In genomic region chr16:1534021-1535020, GRCh38 we compare ENCODE assay signal across 10 cellular contexts. TPM values are rescaled to one million over a fixed set of nuclear protein-coding genes. Genes with fewer than 3 reads are reported as not detected.
DNase-seq lines count a peak whose midpoint lies in the region; ATAC-seq, FAIRE-seq and TF ChIP-seq lines count a peak whose summit lies in the region.
"Had no signal": no experiment of that assay in that cellular context is flagged by ENCODE, and none has a peak within 500 bp of the region (broad histone marks: within the 10 kb centered on the region; RNA-seq: fewer than 3 reads in every experiment).

No MANE protein-coding gene starts in this region.

- peak overlapping the region; percentile 98 for H3K4me3 Mint-ChIP-seq in activated T-helper 1 cell treated with anti-CD3 and anti-CD28 coated beads, Interleukin-12 subunit alpha, Interleukin-12 subunit beta, Interleukin-2, Interleukin-4 antibody, amounts not matched to agents 30 ng/mL and 10 ng/mL and 1 ng/mL, durations not matched to agents 14 hours and 24 hours and 36 hours
- no peak overlapping the region for H3K4me3 Mint-ChIP-seq in Calu3 (ENCODE audit: low read depth, unreplicated experiment)

- H3K27me3 Mint-ChIP-seq in activated T-helper 1 cell treated with anti-CD3 and anti-CD28 coated beads, Interleukin-12 subunit alpha, Interleukin-12 subunit beta, Interleukin-2, Interleukin-4 antibody, amounts not matched to agents 30 ng/mL and 10 ng/mL and 1 ng/mL, durations not matched to agents 14 hours and 24 hours and 36 hours (ENCODE audit: insufficient read depth) = peaks cover 2% of the 10 kb centered on the region
- no peaks in the 10 kb centered on the region for H3K27me3 Mint-ChIP-seq in Calu3 (ENCODE audit: unreplicated experiment)

- H3K4me1 Mint-ChIP-seq in activated T-helper 1 cell treated with anti-CD3 and anti-CD28 coated beads, Interleukin-12 subunit alpha, Interleukin-12 subunit beta, Interleukin-2, Interleukin-4 antibody, amounts not matched to agents 30 ng/mL and 10 ng/mL and 1 ng/mL, durations not matched to agents 14 hours and 24 hours and 36 hours (ENCODE audit: low read depth) = peaks cover 47% of the 10 kb centered on the region
- no peaks in the 10 kb centered on the region for H3K4me1 Mint-ChIP-seq in Calu3 (ENCODE audit: low read depth, unreplicated experiment)

- peak in 1 of 2 donors; percentile 1 for ATAC-seq in right cardiac atrium
- ATAC-seq: K562 had no signal

- 39% methylated on average over 57 of the region's 57 CpGs for WGBS in right cardiac atrium

- no peak for TF ChIP-seq POLR2A in GM12892 (IDR thresholded peaks at IDR 0.05; ENCODE audit: low read depth, low read length)

- no peak for FAIRE-seq in GM12892 (lab: Jason Lieb, UNC)
- FAIRE-seq: K562 had no signal

- TF ChIP-seq CTCF in Calu3 (IDR thresholded peaks at IDR 0.05; ENCODE audit: unreplicated experiment) = no peak

- H3K9me3 Mint-ChIP-seq in activated T-helper 1 cell treated with anti-CD3 and anti-CD28 coated beads, Interleukin-12 subunit alpha, Interleukin-12 subunit beta, Interleukin-2, Interleukin-4 antibody, amounts not matched to agents 30 ng/mL and 10 ng/mL and 1 ng/mL, durations not matched to agents 14 hours and 24 hours and 36 hours = no peaks in the 10 kb centered on the region
- no peaks in the 10 kb centered on the region for H3K9me3 Mint-ChIP-seq in Calu3 (ENCODE audit: low read depth, unreplicated experiment)

- BruUV-seq in Calu3 (replicated peaks; lab: Mats Ljungman, UMichigan) = no TSS peak

- H3K36me3 Mint-ChIP-seq in activated T-helper 1 cell treated with anti-CD3 and anti-CD28 coated beads, Interleukin-12 subunit alpha, Interleukin-12 subunit beta, Interleukin-2, Interleukin-4 antibody, amounts not matched to agents 30 ng/mL and 10 ng/mL and 1 ng/mL, durations not matched to agents 14 hours and 24 hours and 36 hours (ENCODE audit: low read depth) = peaks cover 27% of the 10 kb centered on the region
- H3K36me3 Mint-ChIP-seq in Calu3 (ENCODE audit: insufficient read depth, unreplicated experiment) = no peaks in the 10 kb centered on the region

- no peaks in the 10 kb centered on the region for H3K27me3 ChIP-seq in right cardiac atrium (ENCODE audit: control insufficient read depth, insufficient read depth)

- CTCF ChIA-PET in Calu3 (lab: Charles Lee) = interaction anchor here (0.6 kb wide), 1 partner anchor 27 kb away, joined by 3 read pairs; no protein-coding TSS in a partner anchor

- H3K4me3 ChIP-seq in GM08714 (ENCODE audit: low read length) (peak overlapping the region; percentile 39; the same call in 1 of the 2 replicates), right cardiac atrium (ENCODE audit: low read length) (peak overlapping the region; percentile 55)
- H3K4me3 ChIP-seq: K562 had no signal

- H3K27ac ChIP-seq in right cardiac atrium (ENCODE audit: low read length) = peak overlapping the region; percentile 98

- no peak for DNase-seq in activated T-helper 1 cell treated with anti-CD3 and anti-CD28 coated beads, Interleukin-12 subunit alpha, Interleukin-12 subunit beta, Interleukin-2, Interleukin-4 antibody, amounts not matched to agents 30 ng/mL and 10 ng/mL and 1 ng/mL, durations not matched to agents 14 hours and 24 hours and 36 hours (ENCODE audit: low spot score)
- DNase-seq in right cardiac atrium = peak; percentile 55 to 80 (median 76)
- peak; percentile 23 for DNase-seq in stimulated activated CD4-positive, alpha-beta T cell treated with anti-CD3 and anti-CD28 coated beads, Interleukin-1b, Interleukin-23, amount 100 ng/mL, for 48 hours
- no peak for DNase-seq in NCI-H510A treated with DMSO at 0.1 percent for 48 hours (lab: John Stamatoyannopoulos, UW)
- no peak for DNase-seq in Calu3
- no peak for DNase-seq in retina
- DNase-seq in GM12892 (ENCODE audit: insufficient read length) = no peak
- DNase-seq: kidney glomerular epithelial cell had no signal

- peaks cover 5% of the 10 kb centered on the region for H3K4me1 ChIP-seq in right cardiac atrium (ENCODE audit: control insufficient read depth, insufficient read depth, low read length)

- H3K27ac Mint-ChIP-seq in activated T-helper 1 cell treated with anti-CD3 and anti-CD28 coated beads, Interleukin-12 subunit alpha, Interleukin-12 subunit beta, Interleukin-2, Interleukin-4 antibody, amounts not matched to agents 30 ng/mL and 10 ng/mL and 1 ng/mL, durations not matched to agents 14 hours and 24 hours and 36 hours = peak overlapping the region; percentile 92
- no peak overlapping the region for H3K27ac Mint-ChIP-seq in Calu3 (ENCODE audit: unreplicated experiment)

- no peaks in the 10 kb centered on the region for H3K9me3 ChIP-seq in right cardiac atrium (ENCODE audit: control insufficient read depth, low read length)

- intact Hi-C loops in activated T-helper 1 cell treated with anti-CD3 and anti-CD28 coated beads, Interleukin-12 subunit alpha, Interleukin-12 subunit beta, Interleukin-2, Interleukin-4 antibody, amounts not matched to agents 30 ng/mL and 10 ng/mL and 1 ng/mL, durations not matched to agents 14 hours and 24 hours and 36 hours (cut with micrococcal nuclease) = loop anchor here (1.0 to 10.0 kb wide), 7 partner anchors 9 to 230 kb away; partner anchors contain the start of genes CRAMP1, IFT140, UBE2I and UQCC4
- intact Hi-C loops in right cardiac atrium (cut with DNase I) (no loop called here), Calu3 (cut with micrococcal nuclease; ENCODE audit: unreplicated experiment) (no loop called here)

RNA-seq across cellular contexts. Expression of gene TMEM204, which starts 0.9 kb away (rescaled TPM):
- 22.8 and 23.7 TPM in 2 replicates for total RNA-seq in activated T-helper 1 cell treated with anti-CD3 and anti-CD28 coated beads, Interleukin-12 subunit alpha, Interleukin-12 subunit beta, Interleukin-2, Interleukin-4 antibody, amounts not matched to agents 30 ng/mL and 10 ng/mL and 1 ng/mL, durations not matched to agents 14 hours and 24 hours and 36 hours
- 10 to 100 TPM; 19.0 to 22.1 (median 20.9) TPM for total RNA-seq in right cardiac atrium
- 32.2 TPM for polyA plus RNA-seq in right cardiac atrium
- not detected in 2 replicates for total RNA-seq in Calu3 (2022)
- 0.15 TPM for polyA plus RNA-seq in GM12892 (2012; ENCODE audit: missing spikeins)

RNA-seq across cellular contexts. Expression of gene TELO2, which starts 41.2 kb away (rescaled TPM):
- total RNA-seq in activated T-helper 1 cell treated with anti-CD3 and anti-CD28 coated beads, Interleukin-12 subunit alpha, Interleukin-12 subunit beta, Interleukin-2, Interleukin-4 antibody, amounts not matched to agents 30 ng/mL and 10 ng/mL and 1 ng/mL, durations not matched to agents 14 hours and 24 hours and 36 hours = 94.1 and 95.3 TPM in 2 replicates
- total RNA-seq in right cardiac atrium (10 to 100 TPM; 21.2 to 29.2 (median 23.2) TPM), Calu3 (2022) (84.9 and 85.4 TPM in 2 replicates)
- polyA plus RNA-seq in right cardiac atrium = 24.6 TPM
- 13.7 TPM for polyA plus RNA-seq in GM12892 (2012; ENCODE audit: missing spikeins)

RNA-seq across cellular contexts. Expression of gene PTX4, which starts 45.6 kb away (rescaled TPM):
- total RNA-seq in activated T-helper 1 cell treated with anti-CD3 and anti-CD28 coated beads, Interleukin-12 subunit alpha, Interleukin-12 subunit beta, Interleukin-2, Interleukin-4 antibody, amounts not matched to agents 30 ng/mL and 10 ng/mL and 1 ng/mL, durations not matched to agents 14 hours and 24 hours and 36 hours = 0.20 TPM in 1 of 2 replicates, not detected in the other
- under 1 TPM in 2 of 4 donors, not detected in 2; 0.18 to 0.28 TPM for total RNA-seq in right cardiac atrium
- polyA plus RNA-seq in right cardiac atrium = 0.09 TPM
- not detected in 2 replicates for total RNA-seq in Calu3 (2022)
- not detected for polyA plus RNA-seq in GM12892 (2012; ENCODE audit: missing spikeins)
- polyA plus RNA-seq: K562 had no signal

RNA-seq across cellular contexts. Expression of gene CLCN7, which starts 59.5 kb away (rescaled TPM):
- 61.7 and 68.7 TPM in 2 replicates for total RNA-seq in activated T-helper 1 cell treated with anti-CD3 and anti-CD28 coated beads, Interleukin-12 subunit alpha, Interleukin-12 subunit beta, Interleukin-2, Interleukin-4 antibody, amounts not matched to agents 30 ng/mL and 10 ng/mL and 1 ng/mL, durations not matched to agents 14 hours and 24 hours and 36 hours
- total RNA-seq in right cardiac atrium (10 to 100 TPM; 32.9 to 54.8 (median 49.0) TPM), Calu3 (2022) (117 and 122 TPM in 2 replicates)
- 35.7 TPM for polyA plus RNA-seq in right cardiac atrium
- 14.7 TPM for polyA plus RNA-seq in GM12892 (2012; ENCODE audit: missing spikeins)

Comparison
In these comparisons a context has a peak if more than half of its experiments do, and no peak if none do; other contexts are left out.
1. DNase-seq: peak in right cardiac atrium (3 of 3) and stimulated activated CD4-positive, alpha-beta T cell treated with anti-CD3 and anti-CD28 coated beads, Interleukin-1b, Interleukin-23, amount 100 ng/mL, for 48 hours (single experiment); none in activated T-helper 1 cell treated with anti-CD3 and anti-CD28 coated beads, Interleukin-12 subunit alpha, Interleukin-12 subunit beta, Interleukin-2, Interleukin-4 antibody, amounts not matched to agents 30 ng/mL and 10 ng/mL and 1 ng/mL, durations not matched to agents 14 hours and 24 hours and 36 hours (single experiment), NCI-H510A treated with DMSO at 0.1 percent for 48 hours (single experiment), Calu3 (single experiment), retina (single experiment) and GM12892 (single experiment).
2. RNA of gene TMEM204, which starts 0.9 kb away (total RNA-seq): 22.8 to 23.7 TPM in activated T-helper 1 cell treated with anti-CD3 and anti-CD28 coated beads, Interleukin-12 subunit alpha, Interleukin-12 subunit beta, Interleukin-2, Interleukin-4 antibody, amounts not matched to agents 30 ng/mL and 10 ng/mL and 1 ng/mL, durations not matched to agents 14 hours and 24 hours and 36 hours and 19.0 to 22.1 TPM in right cardiac atrium; not detected in Calu3; every median in the first group is over 10 times any median in the second.